ENCODE assay signal across 10 cellular contexts in genomic region chr15:98682992-98683701, GRCh38. TPM values are rescaled to one million over a fixed set of nuclear protein-coding genes. Genes with fewer than 3 reads are reported as not detected.
DNase-seq lines count a peak whose midpoint lies in the region; ATAC-seq and TF ChIP-seq lines count a peak whose summit lies in the region.
"Had no signal": no experiment of that assay in that cellular context is flagged by ENCODE, and none has a peak within 500 bp of the region (broad histone marks: within the 10 kb centered on the region; RNA-seq: fewer than 3 reads in every experiment).

No MANE protein-coding gene starts in this region.

- no peak overlapping the region for H3K4ac ChIP-seq in H9 (ENCODE audit: low read depth, low read length)

- H2BK5ac ChIP-seq in H9 (ENCODE audit: insufficient read length, low read length) = no peak overlapping the region

- H3K27ac Mint-ChIP-seq in H9 (peak overlapping the region in 2 of 3 experiments; percentile 10 to 51; a peak in 5 of 7 replicates), WTC11 (peak overlapping the region; percentile 49)
- no peak overlapping the region for H3K27ac Mint-ChIP-seq in stimulated activated naive B cell treated with anti-CD40 and anti-IgM and Interleukin-4, amounts not matched to agents 10 μg/mL and 1 μg/mL and 100 μg/mL, for 72 hours
- H3K27ac Mint-ChIP-seq: activated T-cell treated with anti-CD3 and anti-CD28 coated beads, Interleukin-2, amount 50 U/mL, for 72 hours had no signal

- H3K23ac ChIP-seq in H9 (ENCODE audit: insufficient read length, low read depth, low read length) = no peak overlapping the region

- no peak overlapping the region for H4K8ac ChIP-seq in H9 (replicated peaks; ENCODE audit: insufficient read length, low read depth, low read length)

- no peak overlapping the region for H2BK120ac ChIP-seq in H9 (ENCODE audit: low read depth, low read length, poor library complexity, severe bottlenecking)

- TF ChIP-seq CTCF in H9 (conservative IDR thresholded peaks at IDR 0.05) (no peak), WTC11 (IDR thresholded peaks at IDR 0.05) (no peak), fibroblast of villous mesenchyme (IDR thresholded peaks at IDR 0.05; ENCODE audit: insufficient read depth, low read depth, low read length) (no peak), stomach (IDR thresholded peaks at IDR 0.05) (no peak)

- H4K91ac ChIP-seq in H9 (ENCODE audit: insufficient read length, low read depth, low read length) = no peak overlapping the region

- H3K4me1 ChIP-seq in H9 (ENCODE audit: insufficient read depth, low read length) (peaks cover 25% of the 10 kb centered on the region), stomach (peaks cover 35 to 65% (median 45%) of the 10 kb centered on the region in 4 donors)

- H3K36me3 ChIP-seq in stomach = no peaks in the 10 kb centered on the region

- no peak for ATAC-seq in WTC11
- no peak for ATAC-seq in GM19467 (IDR thresholded peaks at IDR 0.05; ENCODE audit: unreplicated experiment)
- ATAC-seq in stimulated activated naive B cell treated with anti-CD40 and anti-IgM and Interleukin-4, amounts not matched to agents 10 μg/mL and 1 μg/mL and 100 μg/mL, for 72 hours (replicated peaks) = no peak
- no peak for ATAC-seq in GM21576 (IDR thresholded peaks at IDR 0.05; ENCODE audit: unreplicated experiment)
- ATAC-seq: activated T-cell treated with anti-CD3 and anti-CD28 coated beads, Interleukin-2, amount 50 U/mL, for 72 hours had no signal

- peaks cover 75% of the 10 kb centered on the region; the same call in 1 of the 2 replicates for H3K79me2 ChIP-seq in H9 (ENCODE audit: insufficient read depth, low read length)

- H3K36me3 Mint-ChIP-seq in H9 (ENCODE audit: insufficient read depth in 1 of 3, low read depth in 3 of 3) (no peaks in the 10 kb centered on the region; a peak in 1 of 7 replicates), WTC11 (no peaks in the 10 kb centered on the region)
- no peaks in the 10 kb centered on the region for H3K36me3 Mint-ChIP-seq in stimulated activated naive B cell treated with anti-CD40 and anti-IgM and Interleukin-4, amounts not matched to agents 10 μg/mL and 1 μg/mL and 100 μg/mL, for 72 hours

- H3K14ac ChIP-seq in H9 (ENCODE audit: insufficient read depth, low read length) = no peak overlapping the region

- no peak overlapping the region for H2BK12ac ChIP-seq in H9 (ENCODE audit: insufficient read length, low read depth, low read length)

- H3K4me3 Mint-ChIP-seq in H9 = no peak overlapping the region
- no peak overlapping the region for H3K4me3 Mint-ChIP-seq in WTC11
- no peak overlapping the region for H3K4me3 Mint-ChIP-seq in stimulated activated naive B cell treated with anti-CD40 and anti-IgM and Interleukin-4, amounts not matched to agents 10 μg/mL and 1 μg/mL and 100 μg/mL, for 72 hours

- intact Hi-C loops in stomach (cut with DNase I; ENCODE audit: low total_unique reads) = no loop called here

- H3K27me3 ChIP-seq in H9 (ENCODE audit: insufficient read depth, low read length) = no peaks in the 10 kb centered on the region
- H3K27me3 ChIP-seq in stomach = no peaks in the 10 kb centered on the region

- H2BK15ac ChIP-seq in H9 (ENCODE audit: low read depth, low read length) = no peak overlapping the region

- no peak overlapping the region for H2AK5ac ChIP-seq in H9 (ENCODE audit: insufficient read length, low read length)

- no peak overlapping the region for H3T11ph ChIP-seq in H9 (ENCODE audit: low read length)

- no peak overlapping the region for H3K18ac ChIP-seq in H9 (ENCODE audit: insufficient read length, low read depth, low read length)

- H2BK20ac ChIP-seq in H9 (ENCODE audit: low read depth, low read length, poor library complexity, severe bottlenecking) = no peak overlapping the region

- no peak for TF ChIP-seq POLR2A in stomach (IDR thresholded peaks at IDR 0.05)

- TF ChIP-seq EP300 in stomach (IDR thresholded peaks at IDR 0.05) = no peak

- H3K4me2 ChIP-seq in H9 (ENCODE audit: insufficient read depth, insufficient read length, low read length) = no peak overlapping the region

- CTCF ChIA-PET in WTC11 (lab: Charles Lee) = interaction anchor here (1.5 kb wide), 1 partner anchor 168 kb away, joined by 5 read pairs; no protein-coding TSS in a partner anchor

- H4K20me1 ChIP-seq in H9 (ENCODE audit: control insufficient read depth, insufficient read depth, insufficient read length) = no peaks in the 10 kb centered on the region

- no peak overlapping the region for H3K56ac ChIP-seq in H9 (ENCODE audit: insufficient read length, low read depth, low read length)

- H3K9ac ChIP-seq in H9 (ENCODE audit: extremely low read depth, insufficient read length, low read length) = no peak overlapping the region

- H3K27me3 Mint-ChIP-seq in H9 (ENCODE audit: low read depth) (no peaks in the 10 kb centered on the region), WTC11 (ENCODE audit: low read depth) (no peaks in the 10 kb centered on the region)
- no peaks in the 10 kb centered on the region for H3K27me3 Mint-ChIP-seq in stimulated activated naive B cell treated with anti-CD40 and anti-IgM and Interleukin-4, amounts not matched to agents 10 μg/mL and 1 μg/mL and 100 μg/mL, for 72 hours

- no peak overlapping the region for H2AFZ ChIP-seq in H9 (ENCODE audit: low read length)

- POLR2A ChIA-PET in WTC11 (lab: Charles Lee) = no interaction called here

- H3K4me3 ChIP-seq in fibroblast of villous mesenchyme (ENCODE audit: low read depth, low read length) (no peak overlapping the region), stomach (no peak overlapping the region)

- peaks cover 57 to 58% of the 10 kb centered on the region in 2 experiments for H3K4me1 Mint-ChIP-seq in H9
- peaks cover 75% of the 10 kb centered on the region for H3K4me1 Mint-ChIP-seq in WTC11
- peaks cover 12 to 18% of the 10 kb centered on the region in 2 donors for H3K4me1 Mint-ChIP-seq in stimulated activated naive B cell treated with anti-CD40 and anti-IgM and Interleukin-4, amounts not matched to agents 10 μg/mL and 1 μg/mL and 100 μg/mL, for 72 hours

- H3K79me1 ChIP-seq in H9 (ENCODE audit: insufficient read depth, low read depth, low read length, poor library complexity, severe bottlenecking) = peaks cover 7% of the 10 kb centered on the region

- H3K9me3 ChIP-seq in H9 (ENCODE audit: control insufficient read depth, low read depth, low read length) (no peaks in the 10 kb centered on the region), stomach (no peaks in the 10 kb centered on the region)

- no peak for DNase-seq in H9
- no peak for DNase-seq in WTC11 (ENCODE audit: low spot score)
- DNase-seq in fibroblast of villous mesenchyme (ENCODE audit: low read depth) = peak; percentile 88
- DNase-seq in stomach = no peak
- DNase-seq in stimulated activated naive B cell treated with anti-CD40 and anti-IgM and Interleukin-4, amounts not matched to agents 10 μg/mL and 1 μg/mL and 100 μg/mL, for 72 hours = no peak
- DNase-seq in stimulated activated CD4-positive, alpha-beta T cell treated with anti-CD3 and anti-CD28 coated beads, Interleukin-4, amount 100 ng/mL, for 24 hours = no peak
- DNase-seq: activated T-cell treated with anti-CD3 and anti-CD28 coated beads, Interleukin-2, amount 50 U/mL, for 72 hours; NCI-H2029 treated with DMSO at 0.1 percent for 48 hours had no signal

- H3K23me2 ChIP-seq in H9 (ENCODE audit: insufficient read length, low read depth, low read length, poor library complexity, severe bottlenecking) = no peaks in the 10 kb centered on the region

- no CpG with 5 or more reads among the region's 9 CpGs for WGBS in H9 (ENCODE audit: extremely low coverage, insufficient read length, low lambda C conversion rate)
- 45 to 56% (median 52%) methylated on average over 9 of the region's 9 CpGs for WGBS in stomach, 5 donors

- H3K27ac ChIP-seq in H9 (ENCODE audit: insufficient read length, low read depth, low read length) (peak overlapping the region; percentile 28), stomach (peak overlapping the region in 4 of 5 donors; percentile 15 to 60 (median 38))

- no peaks in the 10 kb centered on the region for H3K9me3 Mint-ChIP-seq in H9
- no peaks in the 10 kb centered on the region for H3K9me3 Mint-ChIP-seq in WTC11
- no peaks in the 10 kb centered on the region for H3K9me3 Mint-ChIP-seq in stimulated activated naive B cell treated with anti-CD40 and anti-IgM and Interleukin-4, amounts not matched to agents 10 μg/mL and 1 μg/mL and 100 μg/mL, for 72 hours
- H3K9me3 Mint-ChIP-seq: activated T-cell treated with anti-CD3 and anti-CD28 coated beads, Interleukin-2, amount 50 U/mL, for 72 hours had no signal

- no peak overlapping the region for H4K5ac ChIP-seq in H9 (ENCODE audit: insufficient read length, low read depth, low read length)

TF ChIP-seq in WTC11, 78 proteins besides CTCF, POLR2A, EP300 and RAD21 (continues in another document):
- TF ChIP-seq ATF1 (CRISPR knock-in tag; IDR thresholded peaks at IDR 0.05) = no peak
- TF ChIP-seq ZMAT4 (CRISPR knock-in tag; IDR thresholded peaks at IDR 0.05) = no peak
- TF ChIP-seq, protein P1, sequence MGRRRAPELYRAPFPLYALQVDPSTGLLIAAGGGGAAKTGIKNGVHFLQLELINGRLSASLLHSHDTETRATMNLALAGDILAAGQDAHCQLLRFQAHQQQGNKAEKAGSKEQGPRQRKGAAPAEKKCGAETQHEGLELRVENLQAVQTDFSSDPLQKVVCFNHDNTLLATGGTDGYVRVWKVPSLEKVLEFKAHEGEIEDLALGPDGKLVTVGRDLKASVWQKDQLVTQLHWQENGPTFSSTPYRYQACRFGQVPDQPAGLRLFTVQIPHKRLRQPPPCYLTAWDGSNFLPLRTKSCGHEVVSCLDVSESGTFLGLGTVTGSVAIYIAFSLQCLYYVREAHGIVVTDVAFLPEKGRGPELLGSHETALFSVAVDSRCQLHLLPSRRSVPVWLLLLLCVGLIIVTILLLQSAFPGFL (CRISPR knock-in tag; IDR thresholded peaks at IDR 0.05; ENCODE audit: borderline replicate concordance) = no peak

RNA-seq across cellular contexts. Expression of gene IGF1R, which starts 34.8 kb away (rescaled TPM):
- total RNA-seq in H9 (2021) (70.0 and 73.3 TPM in 2 replicates), WTC11 (2021) (116 to 125 TPM (median 120 TPM) in 3 replicates), fibroblast of villous mesenchyme (19.4 and 42.2 TPM in 2 replicates), stomach (100 to 1,000 TPM in 1 of 5 donors, 10 to 100 TPM in 4; 40.3 to 131 (median 73.7) TPM)
- 1 to 10 TPM; 2.3 to 4.8 (median 3.0) TPM for polyA plus RNA-seq in stomach
